11 cellular contexts compared by ENCODE assay signal in genomic region chr2:39470580-39470979, GRCh38. TPM values are rescaled to one million over a fixed set of nuclear protein-coding genes. Genes with fewer than 3 reads are reported as not detected.
A peak's percentile ranks its signal among the peaks of the same experiment; 100 is the strongest.
DNase-seq lines count a peak whose midpoint lies in the region; ATAC-seq and TF ChIP-seq lines count a peak whose summit lies in the region.
"Had no signal": no experiment of that assay in that cellular context is flagged by ENCODE, and none has a peak within 500 bp of the region (broad histone marks: within the 10 kb centered on the region; RNA-seq: fewer than 3 reads in every experiment).

No MANE protein-coding gene starts in this region.

- H3K27me3 ChIP-seq in CD4-positive, alpha-beta T cell (ENCODE audit: control insufficient read depth, insufficient read depth, low read length) = no peaks in the 10 kb centered on the region
- H3K27me3 ChIP-seq: cardiac muscle cell, thyroid gland had no signal

- DNase-seq in stimulated activated naive CD8-positive, alpha-beta T cell treated with anti-CD3 and anti-CD28 coated beads, Interleukin-15, Interleukin-2, amounts not matched to agents 100 U/mL and 50 U/mL, for 24 hours = no peak
- DNase-seq in CD4-positive, alpha-beta T cell = no peak
- no peak for DNase-seq in effector CD8-positive, alpha-beta T cell (lab: John Stamatoyannopoulos, UW)
- DNase-seq in NCI-H345 treated with DMSO at 0.1 percent for 48 hours (lab: John Stamatoyannopoulos, UW; ENCODE audit: unreplicated experiment) (no peak), KG1 (lab: John Stamatoyannopoulos, UW) (no peak)
- DNase-seq: NCI-H82 had no signal

- peak overlapping the region; percentile 9 for H3K27ac Mint-ChIP-seq in stimulated activated naive CD8-positive, alpha-beta T cell treated with anti-CD3 and anti-CD28 coated beads, Interleukin-15, Interleukin-2, amounts not matched to agents 100 ng/mL and 50 ng/mL, for 24 hours
- H3K27ac Mint-ChIP-seq in CD4-positive, alpha-beta T cell = no peak overlapping the region

- intact Hi-C loops in CD4-positive, alpha-beta T cell (cut with DNase I, micrococcal nuclease) = no loop called here

- no peak for TF ChIP-seq CTCF in CD4-positive, alpha-beta T cell (IDR thresholded peaks at IDR 0.05)

- no peaks in the 10 kb centered on the region for H3K9me3 ChIP-seq in CD4-positive, alpha-beta T cell (ENCODE audit: control insufficient read depth, low read length)
- H3K9me3 ChIP-seq: thyroid gland had no signal

- peaks cover under 1% of the 10 kb centered on the region for H3K36me3 Mint-ChIP-seq in stimulated activated naive CD8-positive, alpha-beta T cell treated with anti-CD3 and anti-CD28 coated beads, Interleukin-15, Interleukin-2, amounts not matched to agents 100 ng/mL and 50 ng/mL, for 24 hours (ENCODE audit: low read depth)
- peaks cover 5% of the 10 kb centered on the region for H3K36me3 Mint-ChIP-seq in CD4-positive, alpha-beta T cell (ENCODE audit: low read depth)

- ATAC-seq in stimulated activated naive CD8-positive, alpha-beta T cell treated with anti-CD3 and anti-CD28 coated beads, Interleukin-15, Interleukin-2, amounts not matched to agents 100 U/mL and 50 U/mL, for 24 hours = no peak
- ATAC-seq in HG02623 (IDR thresholded peaks at IDR 0.05; ENCODE audit: unreplicated experiment) (peak; percentile 39), HG03558 (IDR thresholded peaks at IDR 0.05; ENCODE audit: extremely low read depth, unreplicated experiment) (peak; percentile 33)
- no peak for ATAC-seq in CD4-positive, alpha-beta T cell (ENCODE audit: poor library complexity)

- no peaks in the 10 kb centered on the region for H3K9me3 Mint-ChIP-seq in stimulated activated naive CD8-positive, alpha-beta T cell treated with anti-CD3 and anti-CD28 coated beads, Interleukin-15, Interleukin-2, amounts not matched to agents 100 ng/mL and 50 ng/mL, for 24 hours
- no peaks in the 10 kb centered on the region for H3K9me3 Mint-ChIP-seq in CD4-positive, alpha-beta T cell

- H3K27me3 Mint-ChIP-seq in stimulated activated naive CD8-positive, alpha-beta T cell treated with anti-CD3 and anti-CD28 coated beads, Interleukin-15, Interleukin-2, amounts not matched to agents 100 ng/mL and 50 ng/mL, for 24 hours = no peaks in the 10 kb centered on the region
- no peaks in the 10 kb centered on the region for H3K27me3 Mint-ChIP-seq in CD4-positive, alpha-beta T cell

- POLR2A ChIA-PET in CD4-positive, alpha-beta T cell (lab: Charles Lee) = no interaction called here

- H3K4me3 Mint-ChIP-seq in stimulated activated naive CD8-positive, alpha-beta T cell treated with anti-CD3 and anti-CD28 coated beads, Interleukin-15, Interleukin-2, amounts not matched to agents 100 ng/mL and 50 ng/mL, for 24 hours = no peak overlapping the region
- H3K4me3 Mint-ChIP-seq in CD4-positive, alpha-beta T cell = no peak overlapping the region

- CTCF ChIA-PET in CD4-positive, alpha-beta T cell (lab: Charles Lee) = no interaction called here

- peaks cover 37% of the 10 kb centered on the region for H3K4me1 Mint-ChIP-seq in stimulated activated naive CD8-positive, alpha-beta T cell treated with anti-CD3 and anti-CD28 coated beads, Interleukin-15, Interleukin-2, amounts not matched to agents 100 ng/mL and 50 ng/mL, for 24 hours (ENCODE audit: low read depth)
- no peaks in the 10 kb centered on the region for H3K4me1 Mint-ChIP-seq in CD4-positive, alpha-beta T cell (ENCODE audit: low read depth)

- H3K27ac ChIP-seq in CD4-positive, alpha-beta T cell (ENCODE audit: low read depth, low read length) = no peak overlapping the region

RNA-seq across cellular contexts. Expression of gene MAP4K3, which starts 33.5 kb away (rescaled TPM):
- total RNA-seq in CD4-positive, alpha-beta T cell = 10 to 100 TPM; 18.4 to 22.5 TPM

Comparison
In these comparisons a context has a peak if more than half of its experiments do, and no peak if none do; other contexts are left out.
1. ATAC-seq: peak in HG02623 (single experiment) and HG03558 (single experiment); none in stimulated activated naive CD8-positive, alpha-beta T cell treated with anti-CD3 and anti-CD28 coated beads, Interleukin-15, Interleukin-2, amounts not matched to agents 100 U/mL and 50 U/mL, for 24 hours (single experiment) and CD4-positive, alpha-beta T cell (single experiment).